ENCODE assay signal across 7 cellular contexts in genomic region chr2:24365051-24365450, GRCh38. TPM values are rescaled to one million over a fixed set of nuclear protein-coding genes. Genes with fewer than 3 reads are reported as not detected.
A peak's percentile ranks its signal among the peaks of the same experiment; 100 is the strongest.
DNase-seq lines count a peak whose midpoint lies in the region; ATAC-seq and TF ChIP-seq lines count a peak whose summit lies in the region.

No MANE protein-coding gene starts in this region.

- peak in 1 of 4 donors; percentile 11 for TF ChIP-seq POLR2A in upper lobe of left lung (IDR thresholded peaks at IDR 0.05)

- no peaks in the 10 kb centered on the region for H3K9me3 ChIP-seq in upper lobe of left lung

- H3K36me3 ChIP-seq in upper lobe of left lung, result no peaks in the 10 kb centered on the region

- peak; percentile 76 for ATAC-seq in left colon
- ATAC-seq in upper lobe of left lung (ENCODE audit: low FRiP score in 2 of 2), result peak; percentile 91

- no peak for TF ChIP-seq RAD21 in Ishikawa (IDR thresholded peaks at IDR 0.05; ENCODE audit: low read depth)

- peak; percentile 87 to 88 for DNase-seq in left colon
- peak; percentile 21 to 96 for DNase-seq in upper lobe of left lung
- no peak for DNase-seq in NCI-H1930 (lab: John Stamatoyannopoulos, UW)
- DNase-seq in activated naive CD4-positive, alpha-beta T cell (lab: John Stamatoyannopoulos, UW), result no peak
- no peak for DNase-seq in stimulated activated CD4-positive, alpha-beta T cell treated with anti-CD3 and anti-CD28 coated beads, Interleukin-4, amount 100 ng/mL, for 24 hours

- H3K27me3 ChIP-seq in upper lobe of left lung, result no peaks in the 10 kb centered on the region

- no peak overlapping the region for H3K4me3 ChIP-seq in upper lobe of left lung

- H3K27ac ChIP-seq in adipose tissue (ENCODE audit: low read depth, low read length) (peak overlapping the region; percentile 62), upper lobe of left lung (peak overlapping the region; percentile 48 to 81 (median 68))

- H3K4me1 ChIP-seq in upper lobe of left lung, result peaks cover 16 to 30% (median 24%) of the 10 kb centered on the region in 4 donors

- 16 to 17% (median 16%) methylated on average over 7 of the region's 7 CpGs for WGBS in adipose tissue, 3 donors
- WGBS in upper lobe of left lung, 2 donors, result 10 to 32% methylated on average over 7 of the region's 7 CpGs

- TF ChIP-seq EP300 in Ishikawa (IDR thresholded peaks at IDR 0.05; ENCODE audit: borderline replicate concordance) (peak; percentile 37; the same call in 1 of the 2 replicates), upper lobe of left lung (IDR thresholded peaks at IDR 0.05) (peak in 2 of 4 donors; percentile 70 to 83)

- peak in 1 of 6 experiments; percentile 13 for TF ChIP-seq CTCF in upper lobe of left lung (IDR thresholded peaks at IDR 0.05)

- intact Hi-C loops in left colon (cut with DNase I, micrococcal nuclease), result no loop called here

TF ChIP-seq in Ishikawa, 13 proteins besides CTCF, POLR2A, EP300 and RAD21:
- TF ChIP-seq, protein P1, sequence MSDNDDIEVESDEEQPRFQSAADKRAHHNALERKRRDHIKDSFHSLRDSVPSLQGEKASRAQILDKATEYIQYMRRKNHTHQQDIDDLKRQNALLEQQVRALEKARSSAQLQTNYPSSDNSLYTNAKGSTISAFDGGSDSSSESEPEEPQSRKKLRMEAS (IDR thresholded peaks at IDR 0.05), result peak; percentile 34; the same call in 1 of the 2 replicates
- TF ChIP-seq TEAD4 (IDR thresholded peaks at IDR 0.05), result peak; percentile 26; the same call in 1 of the 2 replicates
- TF ChIP-seq NFIC (IDR thresholded peaks at IDR 0.05), result peak; percentile 86
- peak; percentile 26; the same call in 1 of the 2 replicates for TF ChIP-seq YY1 (IDR thresholded peaks at IDR 0.05; ENCODE audit: low read depth)
- TF ChIP-seq REST (IDR thresholded peaks at IDR 0.05; ENCODE audit: low read depth), result no peak
- TF ChIP-seq TCF12 (IDR thresholded peaks at IDR 0.05; ENCODE audit: low read depth), result peak; percentile 71; the same call in 1 of the 2 replicates
- TF ChIP-seq CREB1 (IDR thresholded peaks at IDR 0.05; ENCODE audit: low read depth), result no peak
TF ChIP-seq in Ishikawa: peak in this region for 5.

RNA-seq across cellular contexts. Expression of gene ITSN2, which starts 4.7 kb away (rescaled TPM):
- polyA plus RNA-seq in adipose tissue, result 10 to 100 TPM; 15.2 to 22.5 (median 21.1) TPM
- 10 to 100 TPM; 52.6 to 54.6 TPM for total RNA-seq in left colon
- 100 to 1,000 TPM in 2 of 6 donors, 10 to 100 TPM in 4; 73.4 to 119 (median 91.3) TPM for total RNA-seq in upper lobe of left lung

Comparison
In these comparisons a context has a peak if more than half of its experiments do, and no peak if none do; other contexts are left out.
1. DNase-seq: peak in left colon (2 of 2) and upper lobe of left lung (2 of 2); none in NCI-H1930 (0 of 2), activated naive CD4-positive, alpha-beta T cell (0 of 4) and stimulated activated CD4-positive, alpha-beta T cell treated with anti-CD3 and anti-CD28 coated beads, Interleukin-4, amount 100 ng/mL, for 24 hours (single experiment).